Comparison of ENCODE assay signal across 7 cellular contexts in genomic region chr4:9659678-9660077, GRCh38.
DNase-seq lines count a peak whose midpoint lies in the region; ATAC-seq, FAIRE-seq and TF ChIP-seq lines count a peak whose summit lies in the region.
"Not testable (repeated sequence)": the region's sequence is repeated elsewhere in the genome, so short reads cannot be mapped to it uniquely, and the experiment has no call there.

No MANE protein-coding gene starts in this region.

- not testable (repeated sequence) for H3K27ac Mint-ChIP-seq in activated CD4-positive, alpha-beta T cell treated with anti-CD3 and anti-CD28 coated beads, Interleukin-2, amount 10 ng/mL, durations not matched to agents 24 days and 14 days; MCF 10A (ENCODE audit: low read depth, unreplicated experiment)

- H3K9me3 ChIP-seq in lung (ENCODE audit: control insufficient read depth in 2 of 2, insufficient read depth in 1 of 2, low read length in 1 of 2); small intestine (ENCODE audit: control insufficient read depth, low read depth): not testable (repeated sequence)

- not testable (repeated sequence) for H3K36me3 Mint-ChIP-seq in activated CD4-positive, alpha-beta T cell treated with anti-CD3 and anti-CD28 coated beads, Interleukin-2, amount 10 ng/mL, durations not matched to agents 24 days and 14 days (ENCODE audit: low read depth); MCF 10A (ENCODE audit: insufficient read depth, unreplicated experiment)

- FAIRE-seq in small intestine (lab: Jason Lieb, UNC) = peak; percentile 10

- CTCF ChIA-PET in MCF 10A (lab: Yijun Ruan, JAX) = interaction anchor here (0.6 to 1.1 kb wide), 2 partner anchors 101 to 502 kb away, joined by 3 to 4 read pairs; no protein-coding TSS in a partner anchor

- H3K4me1 Mint-ChIP-seq in activated CD4-positive, alpha-beta T cell treated with anti-CD3 and anti-CD28 coated beads, Interleukin-2, amount 10 ng/mL, durations not matched to agents 24 days and 14 days; MCF 10A (ENCODE audit: insufficient read depth, unreplicated experiment): not testable (repeated sequence)

- not testable (repeated sequence) for H3K27me3 Mint-ChIP-seq in activated CD4-positive, alpha-beta T cell treated with anti-CD3 and anti-CD28 coated beads, Interleukin-2, amount 10 ng/mL, durations not matched to agents 24 days and 14 days; MCF 10A (ENCODE audit: insufficient read depth, unreplicated experiment)

- not testable (repeated sequence) for ATAC-seq in lung (ENCODE audit: insufficient read depth, low FRiP score)

- H3K4me3 Mint-ChIP-seq in activated CD4-positive, alpha-beta T cell treated with anti-CD3 and anti-CD28 coated beads, Interleukin-2, amount 10 ng/mL, durations not matched to agents 24 days and 14 days; MCF 10A (ENCODE audit: unreplicated experiment): not testable (repeated sequence)

- not testable (repeated sequence) for H3K36me3 ChIP-seq in lung (ENCODE audit: control insufficient read depth in 2 of 2, insufficient read depth in 2 of 2, low read length in 2 of 2); small intestine (ENCODE audit: control insufficient read depth in 2 of 2, insufficient read depth in 2 of 2, low read length in 2 of 2)

- not testable (repeated sequence) for H3K27ac ChIP-seq in lung (ENCODE audit: low read depth in 1 of 2, low read length in 1 of 2); small intestine (ENCODE audit: low read depth in 1 of 2, low read length in 1 of 2)

- POLR2A ChIA-PET in MCF 10A (lab: Yijun Ruan, JAX) = not testable (repeated sequence)

- H3K4me3 ChIP-seq in foreskin fibroblast (ENCODE audit: low read depth in 1 of 2, low read length in 2 of 2); lung; small intestine (ENCODE audit: low read depth in 1 of 2, low read length in 2 of 2): not testable (repeated sequence)

- H3K9me3 Mint-ChIP-seq in activated CD4-positive, alpha-beta T cell treated with anti-CD3 and anti-CD28 coated beads, Interleukin-2, amount 10 ng/mL, durations not matched to agents 24 days and 14 days; MCF 10A (ENCODE audit: unreplicated experiment): not testable (repeated sequence)

- BruUV-seq in MCF 10A (replicated peaks; lab: Mats Ljungman, UMichigan) = not testable (repeated sequence)

- H3K27me3 ChIP-seq in lung (ENCODE audit: control insufficient read depth, insufficient read depth); small intestine (ENCODE audit: control insufficient read depth in 2 of 2, insufficient read depth in 2 of 2, low read length in 2 of 2): not testable (repeated sequence)

- 12 to 13% methylated on average over 14 of the region's 14 CpGs for WGBS in lung, 2 donors
- WGBS in small intestine, 3 donors = 14 to 17% (median 16%) methylated on average over 14 of the region's 14 CpGs

- intact Hi-C loops in activated CD4-positive, alpha-beta T cell treated with anti-CD3 and anti-CD28 coated beads, Interleukin-2, amount 10 ng/mL, durations not matched to agents 24 days and 14 days (cut with micrococcal nuclease) = loop anchor here (1.0 kb wide), 1 partner anchor 127 kb away; no protein-coding TSS in a partner anchor
- intact Hi-C loops in MCF 10A (cut with micrococcal nuclease) = not testable (repeated sequence)

- TF ChIP-seq CTCF in LNCAP (IDR thresholded peaks at IDR 0.05) (peak; percentile 47; the same call in 1 of the 2 replicates), MCF 10A (IDR thresholded peaks at IDR 0.05; ENCODE audit: unreplicated experiment) (peak; percentile 52), lung (IDR thresholded peaks at IDR 0.05; ENCODE audit: control extremely low read depth, extremely low read depth) (peak; percentile 34)
- not testable (repeated sequence) for TF ChIP-seq CTCF in foreskin fibroblast (IDR thresholded peaks at IDR 0.05; ENCODE audit: low read depth, low read length)

- not testable (repeated sequence) for H3K4me1 ChIP-seq in lung (ENCODE audit: control insufficient read depth in 2 of 2, insufficient read depth in 2 of 2, low read length in 2 of 2); small intestine (ENCODE audit: control insufficient read depth in 2 of 2, insufficient read depth in 1 of 2, low read depth in 1 of 2, low read length in 1 of 2)

- peak; percentile 0 for DNase-seq in ELR (ENCODE audit: low read depth)
- peak; percentile 67 for DNase-seq in activated CD4-positive, alpha-beta T cell treated with anti-CD3 and anti-CD28 coated beads, Interleukin-2, amount 10 ng/mL, durations not matched to agents 24 days and 14 days
- peak; percentile 11 for DNase-seq in MCF 10A (ENCODE audit: unreplicated experiment)
- DNase-seq in foreskin fibroblast = peak; percentile 1 to 3
- not testable (repeated sequence) for DNase-seq in lung (ENCODE audit: low spot score)
- DNase-seq in small intestine = peak; percentile 7
